Comparison of ENCODE assay signal across 9 cellular contexts in the genomic region with DNA sequence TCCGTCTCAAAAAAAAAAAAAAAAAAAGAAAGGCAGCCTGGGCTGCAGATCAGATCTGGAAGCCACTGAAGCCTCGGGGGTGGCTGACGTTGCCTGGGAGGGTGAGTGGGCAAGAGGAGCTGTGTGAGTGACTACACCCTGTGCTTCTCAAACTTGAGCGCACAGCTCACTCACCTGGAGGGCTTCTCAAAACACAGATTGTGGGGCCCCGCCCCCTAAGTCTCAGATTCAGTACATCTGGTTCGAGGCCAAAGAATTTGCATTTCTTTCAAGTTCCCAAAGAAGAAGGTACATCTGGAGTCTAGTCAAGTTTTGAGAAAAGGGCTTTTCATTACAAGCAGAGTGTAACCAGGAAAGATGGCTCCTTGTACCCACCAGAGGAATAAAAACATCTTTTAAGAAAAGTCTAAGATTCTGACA.
DNase-seq lines count a peak whose midpoint lies in the region; ATAC-seq, FAIRE-seq and TF ChIP-seq lines count a peak whose summit lies in the region.
"Had no signal": no experiment of that assay in that cellular context is flagged by ENCODE, and none has a peak within 500 bp of the region (broad histone marks: within the 10 kb centered on the region; RNA-seq: fewer than 3 reads in every experiment).

No MANE protein-coding gene starts in this region.

- DNase-seq in activated CD4-positive, CD25-positive, alpha-beta regulatory T cell treated with anti-CD3 and anti-CD28 coated beads, Interleukin-2, amount 50 U/mL, for 72 hours: peak; percentile 47
- DNase-seq in stimulated activated CD4-positive, alpha-beta T cell treated with anti-CD3 and anti-CD28 coated beads, Interleukin-4, amount 100 ng/mL, for 24 hours: peak; percentile 58
- no peak for DNase-seq in HT-29 (ENCODE audit: low spot score)
- no peak for DNase-seq in AG08395 (ENCODE audit: low spot score)
- DNase-seq in ecto neural progenitor cell (ENCODE audit: low spot score): no peak
- DNase-seq in urothelium cell line (ENCODE audit: low spot score): no peak

- no peak for FAIRE-seq in urothelium cell line (lab: Jason Lieb, UNC)
- FAIRE-seq: HepG2 had no signal

- peak; percentile 26 for TF ChIP-seq POLR2A in GM18951 (IDR thresholded peaks at IDR 0.05; ENCODE audit: extremely low read depth, insufficient read depth, insufficient read length)

- in situ Hi-C loops in GM18951 (cut with MboI; ENCODE audit: low sequenced_read_pairs, unreplicated experiment): loop anchor here (5.0 to 25.0 kb wide), 4 partner anchors 190 to 828 kb away; partner anchors contain the start of gene SP110

- peak; percentile 91 for ATAC-seq in HG02852 (IDR thresholded peaks at IDR 0.05; ENCODE audit: unreplicated experiment)
- ATAC-seq: HepG2 had no signal

Comparison
In these comparisons a context has a peak if more than half of its experiments do, and no peak if none do; other contexts are left out.
1. DNase-seq: peak in activated CD4-positive, CD25-positive, alpha-beta regulatory T cell treated with anti-CD3 and anti-CD28 coated beads, Interleukin-2, amount 50 U/mL, for 72 hours (single experiment) and stimulated activated CD4-positive, alpha-beta T cell treated with anti-CD3 and anti-CD28 coated beads, Interleukin-4, amount 100 ng/mL, for 24 hours (single experiment); none in HT-29 (single experiment), AG08395 (single experiment), ecto neural progenitor cell (single experiment) and urothelium cell line (single experiment).